ENCODE assay signal across 1 cellular context in genomic region chr3:133089906-133090305, GRCh38.
TF ChIP-seq lines count a peak whose summit lies in the region.

No MANE protein-coding gene starts in this region.

TF ChIP-seq in WTC11, 78 proteins besides CTCF, POLR2A, EP300 and RAD21 (continued from another document):
- TF ChIP-seq ATF6 (CRISPR knock-in tag; IDR thresholded peaks at IDR 0.05) (no peak), GRHL2 (CRISPR knock-in tag; IDR thresholded peaks at IDR 0.05; ENCODE audit: insufficient replicate concordance, severe bottlenecking) (no peak), NFE2L1 (CRISPR knock-in tag; IDR thresholded peaks at IDR 0.05) (no peak), ZNF396 (CRISPR knock-in tag; IDR thresholded peaks at IDR 0.05; ENCODE audit: borderline replicate concordance) (no peak), TP53 (CRISPR knock-in tag; IDR thresholded peaks at IDR 0.05) (no peak), MYBL2 (CRISPR knock-in tag; IDR thresholded peaks at IDR 0.05) (no peak), SMAD4 (CRISPR knock-in tag; IDR thresholded peaks at IDR 0.05) (no peak), ZNF512 (CRISPR knock-in tag; IDR thresholded peaks at IDR 0.05; ENCODE audit: borderline replicate concordance) (no peak), FOXP4 (CRISPR knock-in tag; IDR thresholded peaks at IDR 0.05) (no peak), RELA (CRISPR knock-in tag; IDR thresholded peaks at IDR 0.05; ENCODE audit: borderline replicate concordance) (no peak), ZNF425 (CRISPR knock-in tag; conservative IDR thresholded peaks at IDR 0.05) (no peak), FOXJ3 (CRISPR knock-in tag; IDR thresholded peaks at IDR 0.05; ENCODE audit: borderline replicate concordance) (no peak)
